17 cellular contexts compared by ENCODE assay signal in genomic region chr5:89900346-89900745, GRCh38.
A peak's percentile ranks its signal among the peaks of the same experiment; 100 is the strongest.
DNase-seq lines count a peak whose midpoint lies in the region; ATAC-seq and TF ChIP-seq lines count a peak whose summit lies in the region.
"Had no signal": no experiment of that assay in that cellular context is flagged by ENCODE, and none has a peak within 500 bp of the region (broad histone marks: within the 10 kb centered on the region; RNA-seq: fewer than 3 reads in every experiment).

No MANE protein-coding gene starts in this region.

- no peak overlapping the region for H3K4me2 ChIP-seq in SK-N-SH
- H3K4me2 ChIP-seq: A549; BLaER1 treated with 17β-estradiol and CSF1 and Interleukin-3, amounts not matched to agents 10 nM and 100 nM had no signal

- 25% methylated on average over 1 of the region's 1 CpG for WGBS in SK-N-SH (ENCODE audit: low lambda C conversion rate)
- WGBS in sigmoid colon, 2 donors = 83 to 86% methylated on average over 1 of the region's 1 CpG
- WGBS in body of pancreas, 2 donors = 75 to 89% methylated on average over 1 of the region's 1 CpG

- no peak for ATAC-seq in SK-N-SH treated with all-trans-retinoic acid at 6 μM for 48 hours
- no peak for ATAC-seq in body of pancreas
- no peak for ATAC-seq in stimulated activated naive CD8-positive, alpha-beta T cell treated with anti-CD3 and anti-CD28 coated beads, Interleukin-15, Interleukin-2, amounts not matched to agents 100 U/mL and 50 U/mL, for 24 hours
- ATAC-seq: A549; CD8-positive, alpha-beta T cell had no signal

- no peak for TF ChIP-seq CTCF in SK-N-SH (IDR thresholded peaks at IDR 0.05)
- TF ChIP-seq CTCF in dorsolateral prefrontal cortex (IDR thresholded peaks at IDR 0.05 in 54 of 56, conservative IDR thresholded peaks at IDR 0.05 in 2 of 56; ENCODE audit: low read depth in 1 of 56, partially characterized antibody in 56 of 56) = no peak
- no peak for TF ChIP-seq CTCF in sigmoid colon (IDR thresholded peaks at IDR 0.05)
- no peak for TF ChIP-seq CTCF in BE2C (IDR thresholded peaks at IDR 0.05; ENCODE audit: low read depth, low read length)
- TF ChIP-seq CTCF in body of pancreas (IDR thresholded peaks at IDR 0.05) = no peak

- H3K9me3 ChIP-seq in SK-N-SH (no peaks in the 10 kb centered on the region; the same call in 1 of the 2 replicates), sigmoid colon (peaks cover 0 to 6% (median 0%) of the 10 kb centered on the region in 4 donors), BE2C (no peaks in the 10 kb centered on the region), body of pancreas (no peaks in the 10 kb centered on the region)
- H3K9me3 ChIP-seq: A549 had no signal

- no peak overlapping the region for H3K27ac ChIP-seq in SK-N-SH (ENCODE audit: low read depth in 2 of 2, low read length in 1 of 2)
- H3K27ac ChIP-seq in dorsolateral prefrontal cortex = peak overlapping the region in 35 of 59 donors; percentile 26 to 87 (median 67)
- H3K27ac ChIP-seq in sigmoid colon = peak overlapping the region in 3 of 4 donors; percentile 78 to 80 (median 78)
- H3K27ac ChIP-seq in body of pancreas = no peak overlapping the region
- H3K27ac ChIP-seq: 22Rv1; A549; BLaER1 treated with 17β-estradiol and CSF1 and Interleukin-3, amounts not matched to agents 10 nM and 100 nM had no signal

- H4K20me1 ChIP-seq in SK-N-SH (ENCODE audit: insufficient read depth) = no peaks in the 10 kb centered on the region
- H4K20me1 ChIP-seq: BLaER1 treated with 17β-estradiol and CSF1 and Interleukin-3, amounts not matched to agents 10 nM and 100 nM had no signal

- H3K9me2 ChIP-seq in SK-N-SH = no peaks in the 10 kb centered on the region

- no peaks in the 10 kb centered on the region for H3K79me2 ChIP-seq in SK-N-SH (ENCODE audit: insufficient read depth)

- TF ChIP-seq POLR2A in sigmoid colon (IDR thresholded peaks at IDR 0.05) (no peak), body of pancreas (IDR thresholded peaks at IDR 0.05) (no peak)

- TF ChIP-seq RAD21 in SK-N-SH (IDR thresholded peaks at IDR 0.05; ENCODE audit: low read length) = no peak

- POLR2A ChIA-PET in SK-N-SH (lab: Yijun Ruan, JAX) = no interaction called here

- no peaks in the 10 kb centered on the region for H3K36me3 ChIP-seq in SK-N-SH (replicated peaks in 1 of 2; ENCODE audit: control insufficient read depth in 1 of 2, insufficient read depth in 2 of 2, low read length in 1 of 2)
- no peaks in the 10 kb centered on the region for H3K36me3 ChIP-seq in sigmoid colon
- H3K36me3 ChIP-seq in BE2C = no peaks in the 10 kb centered on the region
- no peaks in the 10 kb centered on the region for H3K36me3 ChIP-seq in body of pancreas (replicated peaks in 1 of 2; ENCODE audit: insufficient read depth in 1 of 2, low read depth in 2 of 2)
- H3K36me3 ChIP-seq: BLaER1 treated with 17β-estradiol and CSF1 and Interleukin-3, amounts not matched to agents 10 nM and 100 nM had no signal

- CTCF ChIA-PET in SK-N-SH (lab: Yijun Ruan, JAX) = no interaction called here

- H3K27me3 ChIP-seq in SK-N-SH (ENCODE audit: insufficient read depth) = no peaks in the 10 kb centered on the region
- H3K27me3 ChIP-seq in dorsolateral prefrontal cortex = no peaks in the 10 kb centered on the region
- no peaks in the 10 kb centered on the region for H3K27me3 ChIP-seq in sigmoid colon
- no peaks in the 10 kb centered on the region for H3K27me3 ChIP-seq in BE2C
- H3K27me3 ChIP-seq in body of pancreas = no peaks in the 10 kb centered on the region
- H3K27me3 ChIP-seq: BLaER1 treated with 17β-estradiol and CSF1 and Interleukin-3, amounts not matched to agents 10 nM and 100 nM had no signal

- no peak overlapping the region for H3K9ac ChIP-seq in SK-N-SH
- H3K9ac ChIP-seq: BLaER1 treated with 17β-estradiol and CSF1 and Interleukin-3, amounts not matched to agents 10 nM and 100 nM had no signal

- H3K4me1 ChIP-seq in SK-N-SH (ENCODE audit: control insufficient read depth in 1 of 2, insufficient read depth in 2 of 2, low read depth in 1 of 2, low read length in 1 of 2) (no peaks in the 10 kb centered on the region; a peak in 1 of 4 replicates), sigmoid colon (peaks cover 0 to 35% (median 11%) of the 10 kb centered on the region in 4 donors), BE2C (no peaks in the 10 kb centered on the region), body of pancreas (peaks cover 3% of the 10 kb centered on the region)
- H3K4me1 ChIP-seq: A549; BLaER1 treated with 17β-estradiol and CSF1 and Interleukin-3, amounts not matched to agents 10 nM and 100 nM had no signal

- H3F3A ChIP-seq in SK-N-SH (replicated peaks; ENCODE audit: insufficient read depth) = no peaks in the 10 kb centered on the region

- TF ChIP-seq EP300 in SK-N-SH (IDR thresholded peaks at IDR 0.05; ENCODE audit: borderline replicate concordance in 1 of 2, low read depth in 1 of 2, low read length in 1 of 2) (no peak), sigmoid colon (IDR thresholded peaks at IDR 0.05) (no peak)

- intact Hi-C loops in dorsolateral prefrontal cortex (cut with DNase I) = no loop called here
- intact Hi-C loops in sigmoid colon (cut with DNase I) = no loop called here
- intact Hi-C loops in body of pancreas (cut with DNase I) = no loop called here

- H3K4me3 ChIP-seq in SK-N-SH (ENCODE audit: low read depth in 2 of 2, low read length in 1 of 2) = no peak overlapping the region
- no peak overlapping the region for H3K4me3 ChIP-seq in dorsolateral prefrontal cortex
- no peak overlapping the region for H3K4me3 ChIP-seq in sigmoid colon
- no peak overlapping the region for H3K4me3 ChIP-seq in BE2C (ENCODE audit: low read depth, low read length)
- no peak overlapping the region for H3K4me3 ChIP-seq in body of pancreas
- H3K4me3 ChIP-seq: A549; BLaER1 treated with 17β-estradiol and CSF1 and Interleukin-3, amounts not matched to agents 10 nM and 100 nM had no signal

- no peak for DNase-seq in SK-N-SH
- DNase-seq in dorsolateral prefrontal cortex = no peak
- DNase-seq in fibroblast of peridontal ligament (ENCODE audit: extremely low read depth) = peak; percentile 5
- DNase-seq in sigmoid colon = no peak
- no peak for DNase-seq in BE2C
- DNase-seq in body of pancreas = no peak
- no peak for DNase-seq in stimulated activated naive CD8-positive, alpha-beta T cell treated with anti-CD3 and anti-CD28 coated beads, Interleukin-15, Interleukin-2, amounts not matched to agents 100 U/mL and 50 U/mL, for 24 hours
- DNase-seq: Calu3; CD8-positive, alpha-beta T cell; DMS79 treated with DMSO at 0.1 percent for 48 hours; GF-D8; GOT3; H7 had no signal

- H2AFZ ChIP-seq in SK-N-SH (ENCODE audit: low read depth) = 0 out of 2 replicates have a peak overlapping the region, but pooled peaks have one; percentile 48

TF ChIP-seq in SK-N-SH, 30 proteins besides CTCF, POLR2A, EP300 and RAD21 (continues in another document):
- TF ChIP-seq MXI1 (IDR thresholded peaks at IDR 0.05; ENCODE audit: low read depth, low read length) (no peak), RCOR1 (IDR thresholded peaks at IDR 0.05; ENCODE audit: low read length) (no peak), EZH2phosphoT487 (IDR thresholded peaks at IDR 0.05; ENCODE audit: borderline replicate concordance, low read depth) (no peak), JUND (IDR thresholded peaks at IDR 0.05) (no peak), IRF3 (IDR thresholded peaks at IDR 0.05; ENCODE audit: low read depth, low read length) (no peak), TCF12 (IDR thresholded peaks at IDR 0.05) (no peak), MAX (IDR thresholded peaks at IDR 0.05; ENCODE audit: low read depth) (no peak), TAF1 (IDR thresholded peaks at IDR 0.05; ENCODE audit: borderline replicate concordance, low read depth, low read length) (no peak)

TF ChIP-seq in SK-N-SH treated with all-trans-retinoic acid at 6 μM for 48 hours, 23 proteins besides CTCF, POLR2A, EP300 and RAD21 (continues in another document):
- TF ChIP-seq POU6F1 (CRISPR knock-in tag; IDR thresholded peaks at IDR 0.05; ENCODE audit: borderline replicate concordance, low read depth) (no peak), RARB (CRISPR knock-in tag; IDR thresholded peaks at IDR 0.05) (no peak), ISL1 (CRISPR knock-in tag; IDR thresholded peaks at IDR 0.05) (no peak), PATZ1 (CRISPR knock-in tag; IDR thresholded peaks at IDR 0.05; ENCODE audit: borderline replicate concordance) (no peak), ARNTL (CRISPR knock-in tag; IDR thresholded peaks at IDR 0.05; ENCODE audit: borderline replicate concordance, low read depth) (no peak)

Comparison
In these comparisons a context has a peak if more than half of its experiments do, and no peak if none do; other contexts are left out.
1. H3K27ac ChIP-seq: peak in dorsolateral prefrontal cortex (35 of 59) and sigmoid colon (3 of 4); none in SK-N-SH (0 of 2) and body of pancreas (0 of 4).